Comparison of ENCODE assay signal across 1 cellular context in the genomic region with DNA sequence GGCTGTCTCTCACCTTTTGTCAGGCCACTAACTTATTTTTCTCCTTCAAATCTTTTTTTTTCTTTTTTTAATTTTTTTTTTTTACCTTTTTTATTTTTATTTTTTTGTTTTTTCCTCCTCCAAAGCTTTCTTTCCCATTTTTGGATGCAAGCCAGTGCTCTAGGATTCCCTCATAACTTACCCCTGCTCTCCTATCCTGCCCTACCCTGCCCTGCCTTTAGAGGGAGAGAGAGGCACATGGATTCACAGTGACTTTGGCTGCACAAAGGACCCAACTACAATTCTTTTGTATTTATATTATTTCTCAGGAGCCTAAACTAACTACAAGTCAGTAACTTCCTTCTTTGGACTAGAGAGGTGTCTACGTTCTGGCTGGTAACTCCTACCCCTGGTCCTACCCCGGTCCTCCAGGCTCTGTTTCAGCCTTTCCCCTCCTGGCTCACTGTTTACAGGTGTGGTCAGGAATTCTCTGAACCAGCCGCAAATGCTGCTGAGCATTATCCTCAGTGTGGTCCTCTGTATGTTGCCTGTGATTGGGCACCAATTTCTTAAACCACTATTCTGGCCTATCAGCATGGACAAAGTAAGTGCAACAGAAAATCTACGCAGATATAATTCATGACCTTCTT.
TF ChIP-seq lines count a peak whose summit lies in the region.

No MANE protein-coding gene starts in this region.

TF ChIP-seq in WTC11, 78 proteins besides CTCF, POLR2A, EP300 and RAD21 (continued from another document):
- TF ChIP-seq, protein P1, sequence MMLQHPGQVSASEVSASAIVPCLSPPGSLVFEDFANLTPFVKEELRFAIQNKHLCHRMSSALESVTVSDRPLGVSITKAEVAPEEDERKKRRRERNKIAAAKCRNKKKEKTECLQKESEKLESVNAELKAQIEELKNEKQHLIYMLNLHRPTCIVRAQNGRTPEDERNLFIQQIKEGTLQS (CRISPR knock-in tag; conservative IDR thresholded peaks at IDR 0.05): no peak
- TF ChIP-seq NR3C1 (CRISPR knock-in tag; conservative IDR thresholded peaks at IDR 0.05; ENCODE audit: low read depth): no peak
